ENCODE assay signal across 7 cellular contexts in the genomic region with DNA sequence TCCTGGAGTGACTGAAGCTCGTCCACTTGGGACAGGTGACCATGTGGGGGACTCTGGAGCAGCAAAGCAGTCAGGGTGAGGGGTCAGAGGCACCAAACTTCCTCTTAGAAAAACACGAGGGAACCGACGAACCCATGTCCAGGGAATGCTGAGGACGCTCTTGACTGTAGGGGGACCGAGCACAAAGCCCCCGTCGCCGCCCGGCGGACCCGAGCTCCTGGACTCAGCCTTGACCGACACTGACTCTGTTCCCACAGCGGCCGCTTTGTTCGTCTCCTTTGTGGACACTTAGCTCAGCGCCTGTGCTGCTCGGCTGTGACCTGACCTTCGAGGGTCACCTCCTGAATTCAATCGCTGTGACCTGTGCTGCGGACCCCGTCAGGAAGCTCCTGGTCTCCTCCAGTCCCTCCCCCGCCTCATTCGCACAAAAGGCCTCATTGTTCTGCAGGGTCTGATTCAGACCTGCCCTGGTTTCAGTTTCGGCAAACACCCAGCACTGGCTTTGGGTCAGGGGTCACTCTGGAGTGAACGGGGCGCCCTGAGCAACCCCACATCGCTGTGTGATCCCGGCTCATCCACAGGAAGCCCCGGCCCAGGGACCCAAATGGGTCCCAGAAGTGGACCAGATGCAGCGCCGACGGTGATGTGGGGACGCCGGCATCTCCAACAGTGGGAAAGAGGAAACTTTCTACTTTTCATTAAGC.
DNase-seq lines count a peak whose midpoint lies in the region; ATAC-seq, FAIRE-seq and TF ChIP-seq lines count a peak whose summit lies in the region.
"Not testable (repeated sequence)": the region's sequence is repeated elsewhere in the genome, so short reads cannot be mapped to it uniquely, and the experiment has no call there.

No MANE protein-coding gene starts in this region.

- not testable (repeated sequence) for H3K27ac Mint-ChIP-seq in GM23338; astrocyte (ENCODE audit: unreplicated experiment); endodermal cell
- H3K27ac Mint-ChIP-seq in nephron progenitor cell, result peak overlapping the region; percentile 83

- H2AK5ac ChIP-seq in trophoblast cell (ENCODE audit: low read length), result not testable (repeated sequence)

- CTCF ChIA-PET in PC-3 (lab: Charles Lee), result not testable (repeated sequence)

- H3K4me3 Mint-ChIP-seq in GM23338; astrocyte (ENCODE audit: unreplicated experiment); endodermal cell: not testable (repeated sequence)
- H3K4me3 Mint-ChIP-seq in nephron progenitor cell, result peak overlapping the region; percentile 20

- not testable (repeated sequence) for H3K36me3 Mint-ChIP-seq in GM23338 (ENCODE audit: low read depth); astrocyte (ENCODE audit: low read depth, unreplicated experiment); endodermal cell (ENCODE audit: low read depth); nephron progenitor cell (ENCODE audit: low read depth)

- not testable (repeated sequence) for H3K9ac ChIP-seq in PC-3 (ENCODE audit: low read length); astrocyte (ENCODE audit: low read length); endodermal cell (ENCODE audit: extremely low read depth, low read length, poor library complexity, severe bottlenecking); trophoblast cell (ENCODE audit: low read length)

- H3K79me1 ChIP-seq in trophoblast cell (ENCODE audit: low read length), result not testable (repeated sequence)

- FAIRE-seq in astrocyte (lab: Jason Lieb, UNC), result not testable (repeated sequence)

- intact Hi-C loops in PC-3 (cut with micrococcal nuclease), result not testable (repeated sequence)

- H3K23ac ChIP-seq in trophoblast cell (ENCODE audit: low read length), result not testable (repeated sequence)

- not testable (repeated sequence) for H3K9me3 Mint-ChIP-seq in GM23338; astrocyte (ENCODE audit: unreplicated experiment); endodermal cell; nephron progenitor cell

- not testable (repeated sequence) for H3K79me2 ChIP-seq in GM23338 (replicated peaks; ENCODE audit: insufficient read depth); PC-3 (ENCODE audit: low read length); astrocyte (ENCODE audit: insufficient read depth, low read length); trophoblast cell (ENCODE audit: control insufficient read depth, insufficient read depth, low read length, poor library complexity)

- H2BK5ac ChIP-seq in trophoblast cell (ENCODE audit: low read depth, low read length, poor library complexity), result not testable (repeated sequence)

- H2BK12ac ChIP-seq in trophoblast cell (ENCODE audit: low read length), result peak overlapping the region; percentile 78

- not testable (repeated sequence) for H3K27me3 ChIP-seq in GM23338 (ENCODE audit: insufficient read depth); endodermal cell (ENCODE audit: control insufficient read depth, insufficient read depth, low read length, poor library complexity, severe bottlenecking); trophoblast cell (ENCODE audit: insufficient read depth, low read length)
- H3K27me3 ChIP-seq in PC-3 (ENCODE audit: low read length), result peaks cover 15% of the 10 kb centered on the region
- H3K27me3 ChIP-seq in astrocyte (ENCODE audit: insufficient read depth, low read length), result peaks cover 20% of the 10 kb centered on the region

- not testable (repeated sequence) for H3K27ac ChIP-seq in GM23338 (ENCODE audit: low read depth); PC-3 (ENCODE audit: low read length); astrocyte (ENCODE audit: low read depth, low read length); trophoblast cell (ENCODE audit: low read depth, low read length)
- peak overlapping the region; percentile 49 for H3K27ac ChIP-seq in endodermal cell (ENCODE audit: low read depth, low read length)

- H3K9me3 ChIP-seq in PC-3 (ENCODE audit: low read length); astrocyte (ENCODE audit: insufficient read depth, low read depth, low read length); endodermal cell (ENCODE audit: control insufficient read depth, low read length); trophoblast cell (ENCODE audit: insufficient read depth, low read depth, low read length): not testable (repeated sequence)

- not testable (repeated sequence) for H3K18ac ChIP-seq in trophoblast cell (ENCODE audit: low read length)

- peaks cover 16% of the 10 kb centered on the region for H3K27me3 Mint-ChIP-seq in GM23338 (ENCODE audit: insufficient read depth, low read depth, poor library complexity)
- H3K27me3 Mint-ChIP-seq in astrocyte (ENCODE audit: low read depth, unreplicated experiment), result peaks cover 23% of the 10 kb centered on the region
- H3K27me3 Mint-ChIP-seq in endodermal cell (ENCODE audit: insufficient read depth); nephron progenitor cell (ENCODE audit: low read depth, poor library complexity): not testable (repeated sequence)

- not testable (repeated sequence) for H4K8ac ChIP-seq in trophoblast cell (ENCODE audit: low read depth, low read length)

- H3K4me2 ChIP-seq in GM23338, result 0 out of 2 replicates have a peak overlapping the region, but pooled peaks have one; percentile 14
- H3K4me2 ChIP-seq in PC-3 (ENCODE audit: low read length), result peak overlapping the region; percentile 19; the same call in 1 of the 2 replicates
- peak overlapping the region; percentile 61 for H3K4me2 ChIP-seq in astrocyte (ENCODE audit: low read length)
- H3K4me2 ChIP-seq in trophoblast cell (ENCODE audit: low read length), result not testable (repeated sequence)

- H3K9me2 ChIP-seq in GM23338 (ENCODE audit: insufficient read depth); PC-3 (replicated peaks; ENCODE audit: low read length): not testable (repeated sequence)

- not testable (repeated sequence) for H3K36me3 ChIP-seq in GM23338 (ENCODE audit: insufficient read depth); PC-3 (ENCODE audit: low read depth, low read length); astrocyte (ENCODE audit: insufficient read depth, low read length); endodermal cell (ENCODE audit: control insufficient read depth, insufficient read depth, low read length); trophoblast cell (ENCODE audit: control insufficient read depth in 1 of 2, insufficient read depth in 2 of 2, low read length in 2 of 2)

- H2AFZ ChIP-seq in GM23338 (peak overlapping the region; percentile 61; the same call in 1 of the 2 replicates), PC-3 (ENCODE audit: low read length) (peak overlapping the region; percentile 22; the same call in 1 of the 2 replicates)
- H2AFZ ChIP-seq in astrocyte (ENCODE audit: low read depth, low read length); trophoblast cell (ENCODE audit: insufficient read depth, low read length, poor library complexity): not testable (repeated sequence)

- BruUV-seq in PC-3 (replicated peaks; lab: Mats Ljungman, UMichigan), result not testable (repeated sequence)

- TF ChIP-seq CTCF in GM23338 (conservative IDR thresholded peaks at IDR 0.05; ENCODE audit: low read depth in 2 of 2); PC-3 (conservative IDR thresholded peaks at IDR 0.05; ENCODE audit: low read depth, low read length); astrocyte (IDR thresholded peaks at IDR 0.05; ENCODE audit: insufficient read depth, low read depth, low read length); endodermal cell (conservative IDR thresholded peaks at IDR 0.05); nephron progenitor cell (IDR thresholded peaks at IDR 0.05): not testable (repeated sequence)

- H3K4ac ChIP-seq in trophoblast cell (ENCODE audit: low read depth, low read length), result not testable (repeated sequence)

- not testable (repeated sequence) for H4K12ac ChIP-seq in trophoblast cell (ENCODE audit: low read depth, low read length)

- POLR2A ChIA-PET in PC-3 (lab: Charles Lee; ENCODE audit: unreplicated experiment), result not testable (repeated sequence)

- H3K4me1 ChIP-seq in GM23338 (ENCODE audit: insufficient read depth) (peaks cover 20% of the 10 kb centered on the region), PC-3 (ENCODE audit: insufficient read depth, low read length) (peaks cover 13% of the 10 kb centered on the region), trophoblast cell (ENCODE audit: control insufficient read depth in 1 of 2, insufficient read depth in 2 of 2, low read length in 2 of 2) (peaks cover 7 to 11% of the 10 kb centered on the region in 2 experiments)
- not testable (repeated sequence) for H3K4me1 ChIP-seq in astrocyte (ENCODE audit: insufficient read depth, low read length); endodermal cell (ENCODE audit: control insufficient read depth, insufficient read depth, low read length)

- not testable (repeated sequence) for H3F3A ChIP-seq in GM23338 (replicated peaks; ENCODE audit: low read depth); PC-3 (ENCODE audit: low read length, unreplicated experiment)

- not testable (repeated sequence) for H4K20me1 ChIP-seq in GM23338 (replicated peaks; ENCODE audit: insufficient read depth); PC-3 (ENCODE audit: low read length); astrocyte (ENCODE audit: insufficient read depth, low read length)

- H2BK120ac ChIP-seq in trophoblast cell (ENCODE audit: insufficient read depth, low read length, poor library complexity), result peak overlapping the region; percentile 29

- WGBS in endodermal cell (ENCODE audit: insufficient coverage in 1 of 2, insufficient read length in 1 of 2), 2 experiments, result 80 to 84% methylated on average over 24 to 27 of the region's 35 CpGs
- no CpG with 5 or more reads among the region's 35 CpGs for WGBS in trophoblast cell (ENCODE audit: extremely low coverage, insufficient coverage, insufficient read length)

- H3K4me3 ChIP-seq in GM23338; PC-3 (ENCODE audit: low read length); astrocyte (ENCODE audit: insufficient read depth, low read depth, low read length); endodermal cell (ENCODE audit: low read length); trophoblast cell (ENCODE audit: low read depth, low read length): not testable (repeated sequence)

- H3K4me1 Mint-ChIP-seq in GM23338 (peaks cover 41% of the 10 kb centered on the region), endodermal cell (peaks cover 33% of the 10 kb centered on the region), nephron progenitor cell (peaks cover 92% of the 10 kb centered on the region)
- H3K4me1 Mint-ChIP-seq in astrocyte (ENCODE audit: low read depth, unreplicated experiment), result not testable (repeated sequence)

- ATAC-seq in GM23338, result peak; percentile 33
- peak; percentile 64 for ATAC-seq in PC-3

- peak overlapping the region; percentile 35 for H4K91ac ChIP-seq in trophoblast cell (ENCODE audit: low read depth, low read length)

- DNase-seq in GM23338 (ENCODE audit: low spot score) (peak; percentile 45), PC-3 (peak; percentile 52), astrocyte (ENCODE audit: low read depth) (peak; percentile 7), left kidney (ENCODE audit: low read depth, low spot score) (peak; percentile 73), nephron progenitor cell (peak; percentile 65)
- not testable (repeated sequence) for DNase-seq in endodermal cell, trophoblast cell

- not testable (repeated sequence) for H3K14ac ChIP-seq in trophoblast cell (ENCODE audit: low read length)
